Comparison of ENCODE assay signal across 20 cellular contexts in the genomic region with DNA sequence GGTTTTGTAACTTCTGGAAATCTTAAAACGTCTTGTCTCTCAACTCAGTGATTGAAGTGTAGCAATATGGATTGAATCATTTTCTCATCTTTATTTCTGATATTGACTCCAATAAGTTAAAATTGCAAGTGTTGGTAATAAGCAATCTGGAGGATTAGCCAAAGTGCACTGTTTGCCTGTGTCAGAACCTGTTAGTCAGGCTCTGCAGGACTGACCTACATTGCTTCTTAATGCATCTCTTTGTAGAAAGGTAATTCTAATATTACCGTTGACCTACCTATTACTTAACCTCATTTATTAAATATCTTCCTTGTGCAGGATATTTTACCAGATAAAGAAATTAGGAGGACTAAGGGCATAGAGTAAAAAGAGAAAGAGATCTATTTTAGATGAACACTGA.
DNase-seq lines count a peak whose midpoint lies in the region; ATAC-seq, FAIRE-seq and TF ChIP-seq lines count a peak whose summit lies in the region.
"Had no signal": no experiment of that assay in that cellular context is flagged by ENCODE, and none has a peak within 500 bp of the region (broad histone marks: within the 10 kb centered on the region; RNA-seq: fewer than 3 reads in every experiment).

No MANE protein-coding gene starts in this region.

- TF ChIP-seq CTCF in bronchial epithelial cell (IDR thresholded peaks at IDR 0.05; ENCODE audit: insufficient read depth, low read length, severe bottlenecking) (no peak), pancreas (IDR thresholded peaks at IDR 0.05) (no peak), GM20000 (IDR thresholded peaks at IDR 0.05; ENCODE audit: extremely low read depth, missing control alignments) (no peak)

- whole genome bisulfite sequencing in pancreas, 2 donors = 16 to 17% methylated on average over 2 of the region's 2 CpGs

- H3K27me3 ChIP-seq in bronchial epithelial cell (ENCODE audit: control insufficient read depth, insufficient read depth, low read length) = no peaks in the 10 kb centered on the region
- no peaks in the 10 kb centered on the region for H3K27me3 ChIP-seq in pancreas
- H3K27me3 ChIP-seq: BLaER1 had no signal

- H3K9me3 ChIP-seq in pancreas = no peaks in the 10 kb centered on the region
- H3K9me3 ChIP-seq: BLaER1 had no signal

- DNase-seq in NCI-H510A treated with DMSO at 0.1 percent for 48 hours (lab: John Stamatoyannopoulos, UW) (peak; percentile 31), NCI-H510A (lab: John Stamatoyannopoulos, UW) (no peak), bronchial epithelial cell (ENCODE audit: low read depth) (peak; percentile 47), pancreas (peak in 1 of 6 donors; percentile 13), ureter (ENCODE audit: low spot score) (peak; percentile 53), GM20000 (ENCODE audit: low spot score) (no peak), NCI-H2029 (lab: John Stamatoyannopoulos, UW) (no peak)
- DNase-seq: 8988T; CD8-positive, alpha-beta memory T cell; DMS 273 treated with DMSO at 0.1 percent for 48 hours; EL; H9; NCI-H1436; NCI-H2081 treated with DMSO at 0.1 percent for 48 hours; NCI-H82; SHP77 had no signal

- FAIRE-seq in bronchial epithelial cell (lab: Jason Lieb, UNC) = no peak
- no peak for FAIRE-seq in pancreas (lab: Jason Lieb, UNC)
- FAIRE-seq: HTR-8/SVneo, RCC 7860 had no signal

- H3K27ac ChIP-seq in pancreas = no peak overlapping the region
- H3K27ac ChIP-seq: BLaER1 had no signal

- H3K4me3 ChIP-seq in bronchial epithelial cell (ENCODE audit: low read depth, low read length) (no peak overlapping the region), pancreas (no peak overlapping the region)
- H3K4me3 ChIP-seq: BLaER1 had no signal

- peak in 3 of 4 donors; percentile 60 to 83 (median 70) for ATAC-seq in pancreas
- ATAC-seq in GM19455 (IDR thresholded peaks at IDR 0.05; ENCODE audit: unreplicated experiment) = no peak

- intact Hi-C loops in pancreas (cut with DNase I) = no loop called here

- H3K36me3 ChIP-seq in bronchial epithelial cell (ENCODE audit: control insufficient read depth, insufficient read depth, low read length) (no peaks in the 10 kb centered on the region), pancreas (no peaks in the 10 kb centered on the region)
- H3K36me3 ChIP-seq: BLaER1 had no signal

- no peaks in the 10 kb centered on the region for H3K4me1 ChIP-seq in pancreas
- H3K4me1 ChIP-seq: BLaER1 had no signal

Comparison
In these comparisons a context has a peak if more than half of its experiments do, and no peak if none do; other contexts are left out.
1. DNase-seq: peak in NCI-H510A treated with DMSO at 0.1 percent for 48 hours (single experiment), bronchial epithelial cell (single experiment) and ureter (single experiment); none in NCI-H510A (single experiment), GM20000 (single experiment) and NCI-H2029 (single experiment).